In genomic region chr3:48429416-48430358, GRCh38 we compare ENCODE assay signal across 8 cellular contexts. TPM values are rescaled to one million over a fixed set of nuclear protein-coding genes. Genes with fewer than 3 reads are reported as not detected.
DNase-seq lines count a peak whose midpoint lies in the region; ATAC-seq, FAIRE-seq and TF ChIP-seq lines count a peak whose summit lies in the region.

TSS of gene PLXNB1 (minus strand) at chr3:48430086. CDS start at chr3:48424611, 5,475 bp downstream.

- peaks cover 10% of the 10 kb centered on the region for H3K4me1 ChIP-seq in endothelial cell of umbilical vein (ENCODE audit: control insufficient read depth, extremely low read depth, insufficient read depth, low read length)
- peaks cover 10% of the 10 kb centered on the region for H3K4me1 ChIP-seq in mesendoderm (ENCODE audit: control insufficient read depth, low read depth, low read length)

- H3K27me3 ChIP-seq in endothelial cell of umbilical vein (ENCODE audit: control insufficient read depth in 2 of 2, insufficient read depth in 2 of 2, low read length in 2 of 2) (no peaks in the 10 kb centered on the region), mesendoderm (ENCODE audit: insufficient read depth, low read length, poor library complexity) (no peaks in the 10 kb centered on the region)

- H3K9ac ChIP-seq in endothelial cell of umbilical vein (replicated peaks; ENCODE audit: extremely low read depth, insufficient read depth, low read length) (peak within 1 kb of the TSS; percentile 75), mesendoderm (ENCODE audit: low read length) (peak within 1 kb of the TSS; percentile 88)

- CTCF ChIA-PET in endothelial cell of umbilical vein (lab: Charles Lee) = interaction anchor here (2.3 to 10.4 kb wide), 3 partner anchors 30 to 235 kb away, joined by 9 to 723 read pairs (median 94); no protein-coding TSS in a partner anchor

- H3K9me3 ChIP-seq in endothelial cell of umbilical vein (replicated peaks; ENCODE audit: control insufficient read depth, insufficient read depth, low read length) = no peaks in the 10 kb centered on the region

- H3K56ac ChIP-seq in mesendoderm (ENCODE audit: low read length) = peak within 1 kb of the TSS; percentile 92

- peak within 1 kb of the TSS; percentile 45 for H2BK5ac ChIP-seq in mesendoderm (ENCODE audit: low read length)

- H3K79me1 ChIP-seq in mesendoderm (ENCODE audit: low read length) = peaks cover 23% of the 10 kb centered on the region

- H4K8ac ChIP-seq in mesendoderm (ENCODE audit: low read depth, low read length) = peak within 1 kb of the TSS; percentile 69

- TF ChIP-seq POLR2A in endothelial cell of umbilical vein (IDR thresholded peaks at IDR 0.05; ENCODE audit: low read depth, low read length) = no peak

- no peak within 1 kb of the TSS for H3K23ac ChIP-seq in mesendoderm (ENCODE audit: low read length)

- peak within 1 kb of the TSS; percentile 53 for H3K4me2 ChIP-seq in endothelial cell of umbilical vein (ENCODE audit: insufficient read depth, low read length)
- H3K4me2 ChIP-seq in mesendoderm (ENCODE audit: low read length) = peak within 1 kb of the TSS; percentile 44

- H3K18ac ChIP-seq in mesendoderm (ENCODE audit: low read length) = peak within 1 kb of the TSS; percentile 75

- peak within 1 kb of the TSS; percentile 88 for H3K4ac ChIP-seq in mesendoderm (ENCODE audit: low read depth, low read length)

- H2AFZ ChIP-seq in endothelial cell of umbilical vein (ENCODE audit: low read depth, low read length) = peak within 1 kb of the TSS; percentile 86

- H3K36me3 ChIP-seq in endothelial cell of umbilical vein (ENCODE audit: control insufficient read depth in 2 of 2, extremely low read depth in 1 of 2, insufficient read depth in 2 of 2, low read length in 2 of 2) = peaks cover 0 to 9% of the 10 kb centered on the region in 2 experiments
- peaks cover 10% of the 10 kb centered on the region for H3K36me3 ChIP-seq in mesendoderm (ENCODE audit: control insufficient read depth, insufficient read depth, low read length)

- H3K79me2 ChIP-seq in endothelial cell of umbilical vein (ENCODE audit: control insufficient read depth, insufficient read depth, low read length) = no peaks in the 10 kb centered on the region
- H3K79me2 ChIP-seq in mesendoderm (ENCODE audit: control insufficient read depth, insufficient read depth, low read length) = peaks cover 38% of the 10 kb centered on the region

- no peak for ATAC-seq in GM21717 (IDR thresholded peaks at IDR 0.05; ENCODE audit: unreplicated experiment)

- DNase-seq in C1 segment of cervical spinal cord (lab: John Stamatoyannopoulos, UW) (peak in 12 of 14 donors; percentile 25 to 87 (median 72)), HCEC 1CT (peak; percentile 41), NCI-H526 (lab: John Stamatoyannopoulos, UW) (peak; percentile 62 to 85), activated T-cell treated with anti-CD3 and anti-CD28 coated beads for 1 hour (ENCODE audit: low read depth) (peak; percentile 55), endothelial cell of umbilical vein (ENCODE audit: low read depth, low spot score) (peak; percentile 28), mesendoderm (peak; percentile 93)
- peak; percentile 29 to 49 for DNase-seq in stimulated activated CD8-positive, alpha-beta memory T cell treated with anti-CD3 and anti-CD28 coated beads, Interleukin-15, amount 100 ng/mL, for 4 hours (ENCODE audit: low read depth in 2 of 2)

- H2BK120ac ChIP-seq in mesendoderm (ENCODE audit: low read depth, low read length) = peak within 1 kb of the TSS; percentile 54

- dilution Hi-C loops in endothelial cell of umbilical vein (cut with MboI; ENCODE audit: extremely low pct_ligation_motif_present, low sequenced_read_pairs) = no loop called here

- no CpG with 5 or more reads among the region's 80 CpGs for WGBS in mesendoderm (ENCODE audit: extremely low coverage, insufficient coverage, low lambda C conversion rate)

- H3K27ac ChIP-seq in endothelial cell of umbilical vein (ENCODE audit: insufficient read depth, low read depth, low read length) = peak within 1 kb of the TSS; percentile 33
- H3K27ac ChIP-seq in mesendoderm (ENCODE audit: low read depth, low read length) = peak within 1 kb of the TSS; percentile 89

- H2AK5ac ChIP-seq in mesendoderm (ENCODE audit: low read length) = peak within 1 kb of the TSS; percentile 9

- TF ChIP-seq CTCF in endothelial cell of umbilical vein (IDR thresholded peaks at IDR 0.05; ENCODE audit: extremely low read depth in 1 of 2, insufficient read depth in 1 of 2, low read depth in 1 of 2, low read length in 2 of 2) = no peak

- no peaks in the 10 kb centered on the region for H3K9me1 ChIP-seq in endothelial cell of umbilical vein (replicated peaks; ENCODE audit: control insufficient read depth, extremely low read depth, insufficient read depth, low read length)

- no peaks in the 10 kb centered on the region for H4K20me1 ChIP-seq in endothelial cell of umbilical vein (replicated peaks; ENCODE audit: control insufficient read depth, extremely low read depth, insufficient read depth, low read length)

- H3K4me3 ChIP-seq in endothelial cell of umbilical vein (replicated peaks in 1 of 3; ENCODE audit: insufficient read depth in 1 of 3, low read depth in 1 of 3, low read length in 3 of 3) = peak within 1 kb of the TSS; percentile 49 to 74 (median 62)
- H3K4me3 ChIP-seq in mesendoderm (ENCODE audit: low read length) = peak within 1 kb of the TSS; percentile 72

- no peak for FAIRE-seq in endothelial cell of umbilical vein (lab: Jason Lieb, UNC)

- intact Hi-C loops in endothelial cell of umbilical vein (cut with micrococcal nuclease) = no loop called here

- BruUV-seq in endothelial cell of umbilical vein (replicated peaks; lab: Mats Ljungman, UMichigan) = TSS peak; percentile 51

- no peak within 1 kb of the TSS for H2BK15ac ChIP-seq in mesendoderm (replicated peaks; ENCODE audit: low read depth)

- POLR2A ChIA-PET in endothelial cell of umbilical vein (lab: Charles Lee) = interaction anchor here (1.4 kb wide), 1 partner anchor 11 kb away, joined by 5 read pairs; no protein-coding TSS in a partner anchor

- no peak within 1 kb of the TSS for H4K5ac ChIP-seq in mesendoderm (ENCODE audit: low read length)

TF ChIP-seq in endothelial cell of umbilical vein, 7 proteins besides CTCF, POLR2A, EP300 and RAD21:
- TF ChIP-seq GATA2 (IDR thresholded peaks at IDR 0.05; ENCODE audit: insufficient read depth, insufficient read length, low read depth, low read length) (no peak), EZH2 (IDR thresholded peaks at IDR 0.05; ENCODE audit: borderline replicate concordance, low read depth, low read length, severe bottlenecking) (no peak), FOS (IDR thresholded peaks at IDR 0.05; ENCODE audit: borderline replicate concordance, insufficient read depth, low read length) (no peak), MYC (IDR thresholded peaks at IDR 0.05; ENCODE audit: low read depth, low read length) (no peak), POLR2AphosphoS5 (IDR thresholded peaks at IDR 0.05; ENCODE audit: insufficient read depth, low read depth, low read length) (no peak), JUN (IDR thresholded peaks at IDR 0.05; ENCODE audit: borderline replicate concordance, insufficient read depth, insufficient read length, low read depth) (no peak), MAX (IDR thresholded peaks at IDR 0.05; ENCODE audit: insufficient read depth, insufficient read length) (no peak)

RNA-seq across cellular contexts. Expression of gene PLXNB1, which starts in this region (rescaled TPM):
- 43.0 and 43.1 TPM in 2 replicates for total RNA-seq in endothelial cell of umbilical vein
- polyA plus RNA-seq in endothelial cell of umbilical vein = 45.2 and 47.5 TPM in 2 replicates
- 18.3 and 23.0 TPM in 2 replicates for polyA plus RNA-seq in endothelial cell of umbilical vein (2011; cell fraction: cytosol; rRNA removed)
- 262 and 302 TPM in 2 replicates for polyA plus RNA-seq in endothelial cell of umbilical vein (2011; cell fraction: nucleus; rRNA removed)
- polyA plus RNA-seq in endothelial cell of umbilical vein (2012) = 25.8 and 32.9 TPM in 2 replicates
- 52.5 and 60.1 TPM in 2 replicates for polyA minus RNA-seq in endothelial cell of umbilical vein
- 27.2 TPM for polyA minus RNA-seq in endothelial cell of umbilical vein (2011; cell fraction: cytosol; rRNA and poly(A)+ RNA removed)
- 66.9 and 99.7 TPM in 2 replicates for polyA minus RNA-seq in endothelial cell of umbilical vein (2011; cell fraction: nucleus; rRNA and poly(A)+ RNA removed)
- polyA plus RNA-seq in mesendoderm (2013, experiment 1 of 2) = 58.6 TPM
- polyA plus RNA-seq in mesendoderm (2013, experiment 2 of 2) = 54.5 TPM

Comparison
In these comparisons a context has a peak if more than half of its experiments do, and no peak if none do; other contexts are left out.
1. DNase-seq: peak in every context shown above with its lines; median percentile 93 in mesendoderm; 74 in NCI-H526; 72 in C1 segment of cervical spinal cord; 55 in activated T-cell treated with anti-CD3 and anti-CD28 coated beads for 1 hour; 41 in HCEC 1CT; 39 in stimulated activated CD8-positive, alpha-beta memory T cell treated with anti-CD3 and anti-CD28 coated beads, Interleukin-15, amount 100 ng/mL, for 4 hours; 28 in endothelial cell of umbilical vein.